ENCODE assay signal across 8 cellular contexts in the genomic region with DNA sequence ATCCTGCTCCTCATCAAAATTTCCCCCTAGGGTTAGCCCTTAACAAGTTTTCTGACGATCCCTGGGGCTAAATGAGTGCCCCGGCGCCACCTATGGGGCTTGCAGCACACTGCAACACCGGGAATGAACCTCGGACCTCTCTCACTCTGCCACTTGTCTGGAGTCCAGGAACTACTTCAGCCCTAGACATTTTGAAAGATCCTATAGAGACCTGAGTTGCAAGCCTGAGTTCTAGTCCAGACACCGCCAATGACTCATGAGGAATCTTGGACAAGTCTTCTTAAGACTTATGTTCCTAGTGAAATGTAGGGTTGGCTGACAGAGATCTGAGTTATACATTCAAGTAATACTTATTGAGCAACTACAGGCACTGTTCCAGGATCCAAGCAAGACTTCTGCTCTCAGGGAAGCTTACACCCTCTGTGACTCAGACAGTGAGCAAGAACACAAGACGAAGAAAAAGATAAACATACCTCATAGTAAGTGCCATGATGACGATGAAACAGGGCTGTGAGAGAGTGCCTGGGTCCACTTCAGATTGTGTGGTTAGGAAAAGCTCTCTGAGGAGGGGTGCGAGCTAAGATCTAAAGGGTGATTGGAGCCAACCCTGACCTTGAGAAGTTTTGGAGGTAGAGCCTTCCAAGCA. TPM values are rescaled to one million over a fixed set of nuclear protein-coding genes. Genes with fewer than 3 reads are reported as not detected.
DNase-seq lines count a peak whose midpoint lies in the region; ATAC-seq, FAIRE-seq and TF ChIP-seq lines count a peak whose summit lies in the region.

No MANE protein-coding gene starts in this region.

- ATAC-seq in GM19395 (IDR thresholded peaks at IDR 0.05; ENCODE audit: unreplicated experiment) (peak; percentile 88), HG03460 (IDR thresholded peaks at IDR 0.05; ENCODE audit: unreplicated experiment) (peak; percentile 79), lower lobe of right lung (peak; percentile 92)

- H3K9me3 ChIP-seq in lower lobe of right lung (no peaks in the 10 kb centered on the region), suprapubic skin (no peaks in the 10 kb centered on the region)

- FAIRE-seq in bronchial epithelial cell (lab: Jason Lieb, UNC), result peak; percentile 99

- peaks cover 7% of the 10 kb centered on the region for H3K4me1 ChIP-seq in lower lobe of right lung
- H3K4me1 ChIP-seq in suprapubic skin, result peaks cover 10% of the 10 kb centered on the region

- H3K4me3 ChIP-seq in bronchial epithelial cell (ENCODE audit: low read depth, low read length), result no peak overlapping the region
- H3K4me3 ChIP-seq in lower lobe of right lung, result no peak overlapping the region
- no peak overlapping the region for H3K4me3 ChIP-seq in suprapubic skin

- H3K27ac ChIP-seq in lower lobe of right lung (no peak overlapping the region), suprapubic skin (peak overlapping the region; percentile 51), substantia nigra (ENCODE audit: low read depth, low read length, poor library complexity, severe bottlenecking) (no peak overlapping the region)

- H3K27me3 ChIP-seq in bronchial epithelial cell (ENCODE audit: control insufficient read depth, insufficient read depth, low read length) (no peaks in the 10 kb centered on the region), lower lobe of right lung (ENCODE audit: low read depth) (no peaks in the 10 kb centered on the region), suprapubic skin (no peaks in the 10 kb centered on the region)

- no peak for TF ChIP-seq POLR2A in suprapubic skin (IDR thresholded peaks at IDR 0.05)

- DNase-seq in DMS53 (lab: John Stamatoyannopoulos, UW) (peak; percentile 71), RPMI8226 (peak; percentile 60), bronchial epithelial cell (ENCODE audit: low read depth) (peak; percentile 100), lower lobe of right lung (peak; percentile 63), suprapubic skin (ENCODE audit: low spot score in 2 of 2) (no peak), substantia nigra (lab: John Stamatoyannopoulos, UW) (no peak)

- no peak for TF ChIP-seq EP300 in suprapubic skin (IDR thresholded peaks at IDR 0.05)

- TF ChIP-seq CTCF in bronchial epithelial cell (IDR thresholded peaks at IDR 0.05; ENCODE audit: insufficient read depth, low read length, severe bottlenecking) (peak; percentile 68), lower lobe of right lung (IDR thresholded peaks at IDR 0.05) (peak; percentile 63), suprapubic skin (IDR thresholded peaks at IDR 0.05) (peak in 1 of 2 donors; percentile 39)

- WGBS in suprapubic skin, result 15% methylated on average over 9 of the region's 9 CpGs

- H3K36me3 ChIP-seq in bronchial epithelial cell (ENCODE audit: control insufficient read depth, insufficient read depth, low read length) (no peaks in the 10 kb centered on the region), lower lobe of right lung (no peaks in the 10 kb centered on the region), suprapubic skin (no peaks in the 10 kb centered on the region)

- intact Hi-C loops in lower lobe of right lung (cut with DNase I), result no loop called here

RNA-seq across cellular contexts. Expression of a gene that starts 10.2 kb away (rescaled TPM):
- 0.53 and 0.77 TPM in 2 replicates for total RNA-seq in bronchial epithelial cell
- 17.3 TPM for total RNA-seq in lower lobe of right lung
- total RNA-seq in suprapubic skin, result under 1 TPM in 1 of 4 donors, not detected in 3; 0.76 TPM

Comparison
In these comparisons a context has a peak if more than half of its experiments do, and no peak if none do; other contexts are left out.
1. DNase-seq: peak in DMS53 (single experiment), RPMI8226 (single experiment), bronchial epithelial cell (single experiment) and lower lobe of right lung (single experiment); none in suprapubic skin (0 of 2) and substantia nigra (0 of 49).
2. RNA of a gene that starts 10.2 kb away (total RNA-seq): 17.3 TPM in lower lobe of right lung (single experiment); 0.76 TPM in suprapubic skin and 0.53 to 0.77 TPM in bronchial epithelial cell; every median in the first group is over 10 times any median in the second.
3. Peak in every context shown above with its lines, with median percentiles within 50 percentile points of each other: ATAC-seq.